Comparison of ENCODE assay signal across 8 cellular contexts in the genomic region with DNA sequence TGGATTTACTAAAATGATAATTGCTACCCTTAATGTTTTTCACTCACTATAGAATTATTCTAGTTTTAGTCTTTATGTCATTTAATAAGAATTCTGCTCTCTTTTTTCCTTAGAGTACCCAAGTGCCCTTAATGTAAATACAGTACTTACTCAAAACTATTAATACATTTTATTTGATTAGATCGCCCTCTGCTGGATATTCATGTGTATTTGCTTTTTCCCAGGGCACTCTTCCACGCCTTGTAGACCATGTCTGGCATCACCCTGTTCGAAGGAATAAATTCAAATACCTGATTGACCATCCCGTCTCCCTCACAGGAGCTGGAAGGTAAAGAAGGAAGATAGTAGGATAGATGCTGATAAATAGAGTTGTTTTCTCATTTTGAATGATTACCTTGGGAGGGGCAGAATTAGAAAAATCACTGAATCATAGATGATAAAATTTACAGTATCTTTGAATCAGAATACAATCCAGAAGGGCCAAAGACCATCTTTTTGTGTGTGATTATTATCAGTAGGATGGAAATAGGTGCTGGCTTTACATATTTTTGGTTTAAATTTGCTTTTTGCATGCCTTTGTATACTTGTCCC. TPM values are rescaled to one million over a fixed set of nuclear protein-coding genes. Genes with fewer than 3 reads are reported as not detected.
A peak's percentile ranks its signal among the peaks of the same experiment; 100 is the strongest.
DNase-seq lines count a peak whose midpoint lies in the region; ATAC-seq and TF ChIP-seq lines count a peak whose summit lies in the region.

No MANE protein-coding gene starts in this region.

- DNase-seq in DMS79 (lab: John Stamatoyannopoulos, UW) (peak; percentile 54), HCEC 1CT (peak; percentile 71), NCI-H2107 (lab: John Stamatoyannopoulos, UW) (peak; percentile 61), T-helper 22 cell (ENCODE audit: low read depth) (peak; percentile 1), endothelial cell (ENCODE audit: low spot score) (peak; percentile 37), middle frontal gyrus (ENCODE audit: extremely low spot score, low spot score) (peak; percentile 73)

- peak; percentile 71 for TF ChIP-seq CTCF in endothelial cell (IDR thresholded peaks at IDR 0.05; ENCODE audit: unreplicated experiment)

- no peak for ATAC-seq in HG03439 (IDR thresholded peaks at IDR 0.05; ENCODE audit: unreplicated experiment)
- no peak for ATAC-seq in GM21367 (IDR thresholded peaks at IDR 0.05; ENCODE audit: unreplicated experiment)

- H3K27me3 Mint-ChIP-seq in endothelial cell (ENCODE audit: unreplicated experiment) = peaks cover 4% of the 10 kb centered on the region

- no peaks in the 10 kb centered on the region for H3K36me3 Mint-ChIP-seq in endothelial cell (ENCODE audit: low read depth, unreplicated experiment)

- H3K4me3 Mint-ChIP-seq in endothelial cell (ENCODE audit: unreplicated experiment) = no peak overlapping the region

- peaks cover 4% of the 10 kb centered on the region for H3K4me1 Mint-ChIP-seq in endothelial cell (ENCODE audit: unreplicated experiment)

- H3K9me3 Mint-ChIP-seq in endothelial cell (ENCODE audit: unreplicated experiment) = no peaks in the 10 kb centered on the region

- no peak overlapping the region for H3K27ac Mint-ChIP-seq in endothelial cell (ENCODE audit: unreplicated experiment)

RNA-seq across cellular contexts. Expression of a gene that starts 4.1 kb away (rescaled TPM):
- total RNA-seq in endothelial cell (ENCODE audit: unreplicated experiment) = not detected

Comparison
In these comparisons a context has a peak if more than half of its experiments do, and no peak if none do; other contexts are left out.
1. DNase-seq: peak in every context shown above with its lines; median percentile 73 in middle frontal gyrus; 71 in HCEC 1CT; 61 in NCI-H2107; 54 in DMS79; 37 in endothelial cell; 1 in T-helper 22 cell.